In genomic region chr3:194135516-194135805, GRCh38 we compare ENCODE assay signal across 8 cellular contexts. TPM values are rescaled to one million over a fixed set of nuclear protein-coding genes. Genes with fewer than 3 reads are reported as not detected.
DNase-seq lines count a peak whose midpoint lies in the region; TF ChIP-seq lines count a peak whose summit lies in the region.

No MANE protein-coding gene starts in this region.

- no peak overlapping the region for H2AFZ ChIP-seq in neural progenitor cell (replicated peaks)

- TF ChIP-seq CTCF in neural progenitor cell (IDR thresholded peaks at IDR 0.05) (no peak), lower leg skin (IDR thresholded peaks at IDR 0.05) (no peak)

- H3K36me3 ChIP-seq in BLaER1 treated with 17β-estradiol and CSF1 and Interleukin-3, amounts not matched to agents 10 nM and 100 nM, result no peaks in the 10 kb centered on the region
- H3K36me3 ChIP-seq in KOPT-K1 (ENCODE audit: insufficient read depth, low read length) (no peaks in the 10 kb centered on the region), neural progenitor cell (peaks cover 4% of the 10 kb centered on the region)
- no peaks in the 10 kb centered on the region for H3K36me3 ChIP-seq in effector memory CD4-positive, alpha-beta T cell (ENCODE audit: control insufficient read depth, insufficient read depth, low read length)

- peaks cover 10% of the 10 kb centered on the region for H3K36me3 Mint-ChIP-seq in neural progenitor cell

- H3K9me3 Mint-ChIP-seq in neural progenitor cell, result no peaks in the 10 kb centered on the region

- H3K4me2 ChIP-seq in BLaER1 treated with 17β-estradiol and CSF1 and Interleukin-3, amounts not matched to agents 10 nM and 100 nM, result peak overlapping the region; percentile 83 to 100 (median 97)
- peak overlapping the region; percentile 82 for H3K4me2 ChIP-seq in neural progenitor cell

- H3K27me3 Mint-ChIP-seq in neural progenitor cell (ENCODE audit: insufficient read depth, low read depth), result peaks cover 5% of the 10 kb centered on the region

- H3K27ac Mint-ChIP-seq in neural progenitor cell, result peak overlapping the region; percentile 10

- H3K4me1 ChIP-seq in BLaER1 treated with 17β-estradiol and CSF1 and Interleukin-3, amounts not matched to agents 10 nM and 100 nM, result peaks cover 43 to 68% (median 53%) of the 10 kb centered on the region in 10 experiments
- H3K4me1 ChIP-seq in effector memory CD4-positive, alpha-beta T cell (ENCODE audit: control insufficient read depth, insufficient read depth, low read length, poor library complexity, severe bottlenecking), result peaks cover 40% of the 10 kb centered on the region
- peaks cover 62% of the 10 kb centered on the region for H3K4me1 ChIP-seq in neural progenitor cell

- H3K27me3 ChIP-seq in BLaER1 treated with 17β-estradiol and CSF1 and Interleukin-3, amounts not matched to agents 10 nM and 100 nM, result peaks cover 79 to 100% (median 97%) of the 10 kb centered on the region in 11 experiments
- peaks cover 37% of the 10 kb centered on the region for H3K27me3 ChIP-seq in effector memory CD4-positive, alpha-beta T cell (replicated peaks; ENCODE audit: control insufficient read depth, insufficient read depth, low read length, poor library complexity, severe bottlenecking)
- peaks cover 3% of the 10 kb centered on the region for H3K27me3 ChIP-seq in neural progenitor cell

- intact Hi-C loops in lower leg skin (cut with DNase I; ENCODE audit: low total_unique reads), result loop anchor here (5.0 to 10.0 kb wide), 2 partner anchors 179 to 353 kb away; no protein-coding TSS in a partner anchor

- no peak for DNase-seq in effector memory CD4-positive, alpha-beta T cell
- DNase-seq in neural progenitor cell (ENCODE audit: low spot score) (peak; percentile 56), HPDE6-E6E7 (ENCODE audit: extremely low spot score) (no peak), lower leg skin (ENCODE audit: low spot score in 2 of 2) (no peak), COLO829 (ENCODE audit: low spot score) (no peak)
- no peak for DNase-seq in activated CD8-positive, alpha-beta memory T cell treated with anti-CD3 and anti-CD28 coated beads, Interleukin-2, amount 50 U/mL, for 4 hours

- peaks cover 6 to 74% (median 33%) of the 10 kb centered on the region in 11 experiments; a peak in 20 of 22 replicates for H4K20me1 ChIP-seq in BLaER1 treated with 17β-estradiol and CSF1 and Interleukin-3, amounts not matched to agents 10 nM and 100 nM
- H4K20me1 ChIP-seq in neural progenitor cell (ENCODE audit: low read depth), result peaks cover 38% of the 10 kb centered on the region

- no peak for TF ChIP-seq POLR2A in lower leg skin (IDR thresholded peaks at IDR 0.05)

- peaks cover 81% of the 10 kb centered on the region for H3F3A ChIP-seq in neural progenitor cell (ENCODE audit: low read depth)

- H3K4me3 ChIP-seq in BLaER1 treated with 17β-estradiol and CSF1 and Interleukin-3, amounts not matched to agents 10 nM and 100 nM, result peak overlapping the region; percentile 55 to 73 (median 65); a peak in 19 of 20 replicates
- H3K4me3 ChIP-seq in effector memory CD4-positive, alpha-beta T cell (ENCODE audit: insufficient read depth, low read depth, low read length, poor library complexity, severe bottlenecking), result peak overlapping the region; percentile 61
- H3K4me3 ChIP-seq in neural progenitor cell (peak overlapping the region; percentile 71), lower leg skin (ENCODE audit: low read depth, poor library complexity, severe bottlenecking) (no peak overlapping the region)

- peak overlapping the region in 3 of 11 experiments; percentile 74 to 84 (median 84); a peak in 4 of 22 replicates for H3K27ac ChIP-seq in BLaER1 treated with 17β-estradiol and CSF1 and Interleukin-3, amounts not matched to agents 10 nM and 100 nM
- H3K27ac ChIP-seq in KOPT-K1 (ENCODE audit: low read depth, low read length, poor library complexity, severe bottlenecking) (peak overlapping the region; percentile 27), neural progenitor cell (peak overlapping the region; percentile 96)
- no peak overlapping the region for H3K27ac ChIP-seq in effector memory CD4-positive, alpha-beta T cell (ENCODE audit: insufficient read depth, low read length, poor library complexity, severe bottlenecking)

- peaks cover 27% of the 10 kb centered on the region for H3K79me2 ChIP-seq in neural progenitor cell (ENCODE audit: low read depth)

- peak overlapping the region; percentile 66 to 81 (median 79); a peak in 15 of 22 replicates for H3K9ac ChIP-seq in BLaER1 treated with 17β-estradiol and CSF1 and Interleukin-3, amounts not matched to agents 10 nM and 100 nM
- H3K9ac ChIP-seq in neural progenitor cell, result peak overlapping the region; percentile 15

- H3K9me3 ChIP-seq in BLaER1 treated with 17β-estradiol and CSF1 and Interleukin-3, amounts not matched to agents 10 nM and 100 nM (replicated peaks in 1 of 11), result no peaks in the 10 kb centered on the region
- no peaks in the 10 kb centered on the region for H3K9me3 ChIP-seq in KOPT-K1 (ENCODE audit: insufficient read depth, low read length, poor library complexity, severe bottlenecking)
- H3K9me3 ChIP-seq in effector memory CD4-positive, alpha-beta T cell (ENCODE audit: control insufficient read depth, low read length), result no peaks in the 10 kb centered on the region
- H3K9me3 ChIP-seq in neural progenitor cell (ENCODE audit: low read depth), result no peaks in the 10 kb centered on the region

- peaks cover 61% of the 10 kb centered on the region for H3K4me1 Mint-ChIP-seq in neural progenitor cell

- WGBS in lower leg skin, 2 donors, result 2% methylated on average over 4 of the region's 4 CpGs

- H3K4me3 Mint-ChIP-seq in neural progenitor cell, result peak overlapping the region; percentile 97

RNA-seq across cellular contexts. Expression of gene HES1, which starts 0.5 kb away (rescaled TPM):
- 66.5 and 71.3 TPM in 2 replicates for total RNA-seq in neural progenitor cell (ENCODE audit: low replicate concordance)
- total RNA-seq in lower leg skin, result 100 to 1,000 TPM; 145 to 366 (median 315) TPM
